In the genomic region with DNA sequence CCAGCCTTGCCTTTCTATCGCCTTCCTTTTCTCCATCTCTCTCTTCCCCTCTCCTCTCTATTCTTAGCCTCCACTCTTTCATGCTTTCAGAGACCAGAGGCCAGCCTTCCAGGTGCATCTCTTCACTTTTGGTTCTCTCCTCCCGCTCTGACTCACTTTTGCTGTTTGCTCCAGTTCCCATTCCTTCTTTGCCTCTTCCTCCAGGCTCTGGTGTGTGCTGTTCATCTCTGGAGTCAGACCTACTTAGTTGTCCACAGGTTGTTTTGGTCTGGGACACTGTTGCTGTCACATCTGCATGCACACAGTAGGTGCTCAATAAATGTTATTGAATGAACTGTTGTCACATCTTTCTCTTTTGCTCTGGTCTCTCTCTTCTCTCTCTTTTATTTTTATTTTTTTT, we compare ENCODE assay signal across 19 cellular contexts. TPM values are rescaled to one million over a fixed set of nuclear protein-coding genes. Genes with fewer than 3 reads are reported as not detected.
"Had no signal": no experiment of that assay in that cellular context is flagged by ENCODE, and none has a peak within 500 bp of the region (broad histone marks: within the 10 kb centered on the region; RNA-seq: fewer than 3 reads in every experiment).

No MANE protein-coding gene starts in this region.

- FAIRE-seq: colon, frontal cortex, islet of Langerhans had no signal

- H3K9me3 ChIP-seq: heart left ventricle, neutrophil, right atrium auricular region, tibial artery, vagina had no signal

- H3K9me3 Mint-ChIP-seq: activated CD8-positive, alpha-beta T cell treated with anti-CD3 and anti-CD28 coated beads for 36 hours; activated naive CD8-positive, alpha-beta T cell treated with anti-CD3 and anti-CD28 coated beads for 36 hours; activated T-helper 2 cell treated with anti-CD3 and anti-CD28 coated beads, Interferon-gamma antibody, Interleukin-2, Interleukin-4, amounts not matched to agents 10 μg/mL and 5 μg/mL and 100 μg/mL, durations not matched to agents 14 hours and 24 hours and 36 hours; stimulated activated effector memory CD8-positive, alpha-beta T cell treated with anti-CD3 and anti-CD28 coated beads, Interleukin-12 subunit alpha, Interleukin-12 subunit beta, amount 100 ng/mL, for 72 hours; T-helper 2 cell treated with Interferon-gamma antibody and Interleukin-4, amounts not matched to agents 5 μg/mL and 100 μg/mL, for 36 hours had no signal

- ATAC-seq: activated CD8-positive, alpha-beta T cell treated with anti-CD3 and anti-CD28 coated beads for 36 hours; heart left ventricle; SK-N-SH treated with all-trans-retinoic acid at 6 μM for 48 hours; stimulated activated effector memory CD8-positive, alpha-beta T cell treated with anti-CD3 and anti-CD28 coated beads, Interleukin-12 subunit alpha, Interleukin-12 subunit beta, amount 100 ng/mL, for 72 hours had no signal

- H3K27ac ChIP-seq: heart left ventricle, neutrophil, right atrium auricular region, tibial artery, vagina had no signal

- H3K4me3 ChIP-seq: heart left ventricle, right atrium auricular region, tibial artery, vagina had no signal

- DNase-seq: activated CD4-positive, CD25-positive, alpha-beta regulatory T cell treated with anti-CD3 and anti-CD28 coated beads, Interleukin-2, amount 50 U/mL, for 72 hours; activated CD8-positive, alpha-beta memory T cell treated with anti-CD3 and anti-CD28 coated beads, Interleukin-2, amount 50 U/mL, for 4 hours; activated CD8-positive, alpha-beta T cell treated with anti-CD3 and anti-CD28 coated beads for 36 hours; activated naive CD8-positive, alpha-beta T cell treated with anti-CD3 and anti-CD28 coated beads for 36 hours; aorta; heart left ventricle; mammary epithelial cell; tibial artery had no signal

- H3K36me3 ChIP-seq: heart left ventricle, neutrophil, right atrium auricular region, tibial artery, vagina had no signal

- H3K4me3 Mint-ChIP-seq: activated CD8-positive, alpha-beta T cell treated with anti-CD3 and anti-CD28 coated beads for 36 hours; activated naive CD8-positive, alpha-beta T cell treated with anti-CD3 and anti-CD28 coated beads for 36 hours had no signal

- H3K27ac Mint-ChIP-seq: activated CD8-positive, alpha-beta T cell treated with anti-CD3 and anti-CD28 coated beads for 36 hours; activated naive CD8-positive, alpha-beta T cell treated with anti-CD3 and anti-CD28 coated beads for 36 hours; activated T-helper 2 cell treated with anti-CD3 and anti-CD28 coated beads, Interferon-gamma antibody, Interleukin-2, Interleukin-4, amounts not matched to agents 10 μg/mL and 5 μg/mL and 100 μg/mL, durations not matched to agents 14 hours and 24 hours and 36 hours; stimulated activated effector memory CD8-positive, alpha-beta T cell treated with anti-CD3 and anti-CD28 coated beads, Interleukin-12 subunit alpha, Interleukin-12 subunit beta, amount 100 ng/mL, for 72 hours; T-helper 2 cell treated with Interferon-gamma antibody and Interleukin-4, amounts not matched to agents 5 μg/mL and 100 μg/mL, for 36 hours had no signal

- H3K36me3 Mint-ChIP-seq: activated naive CD8-positive, alpha-beta T cell treated with anti-CD3 and anti-CD28 coated beads for 36 hours; stimulated activated effector memory CD8-positive, alpha-beta T cell treated with anti-CD3 and anti-CD28 coated beads, Interleukin-12 subunit alpha, Interleukin-12 subunit beta, amount 100 ng/mL, for 72 hours had no signal

RNA-seq across cellular contexts. Expression of a gene that starts 1.6 kb away (rescaled TPM):
- total RNA-seq: activated CD8-positive, alpha-beta T cell treated with anti-CD3 and anti-CD28 coated beads for 36 hours; activated T-helper 2 cell treated with anti-CD3 and anti-CD28 coated beads, Interferon-gamma antibody, Interleukin-2, Interleukin-4, amounts not matched to agents 10 μg/mL and 5 μg/mL and 100 μg/mL, durations not matched to agents 14 hours and 24 hours and 36 hours; aorta; fibroblast of lung; mammary epithelial cell had no signal
- polyA plus RNA-seq: aorta, fibroblast of lung, mammary epithelial cell had no signal
